14 cellular contexts compared by ENCODE assay signal in the genomic region with DNA sequence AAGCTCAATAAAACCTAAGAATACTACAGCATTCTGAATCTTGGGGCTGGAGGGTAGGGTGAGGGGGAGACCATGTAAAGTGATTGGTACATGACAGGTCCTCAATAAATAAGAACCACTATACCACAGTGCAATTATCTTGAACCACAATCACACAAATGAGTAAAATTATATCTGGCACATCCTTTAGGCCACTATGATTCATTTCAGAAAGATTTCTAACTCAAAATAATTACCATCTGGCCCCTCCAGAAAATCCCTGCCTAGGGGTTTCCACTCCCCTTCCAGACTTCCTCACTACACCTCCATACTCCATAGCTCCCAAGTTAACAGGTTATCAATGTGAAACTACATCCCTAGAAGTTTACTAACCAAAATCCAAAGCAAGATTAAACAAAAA. TPM values are rescaled to one million over a fixed set of nuclear protein-coding genes. Genes with fewer than 3 reads are reported as not detected.
DNase-seq lines count a peak whose midpoint lies in the region; ATAC-seq and TF ChIP-seq lines count a peak whose summit lies in the region.
"Had no signal": no experiment of that assay in that cellular context is flagged by ENCODE, and none has a peak within 500 bp of the region (broad histone marks: within the 10 kb centered on the region; RNA-seq: fewer than 3 reads in every experiment).

No MANE protein-coding gene starts in this region.

- peak; percentile 12 for DNase-seq in AG08395 (ENCODE audit: low spot score)
- DNase-seq in fibroblast of lung (ENCODE audit: low read depth in 2 of 2) = peak in 1 of 2 donors; percentile 56
- DNase-seq in SKM-1 (lab: John Stamatoyannopoulos, UW; ENCODE audit: unreplicated experiment) = no peak
- DNase-seq in cerebellar cortex (ENCODE audit: low spot score) = no peak
- DNase-seq in activated T-helper 2 cell treated with anti-CD3 and anti-CD28 coated beads, Interferon-gamma antibody, Interleukin-2, Interleukin-4, amounts not matched to agents 10 μg/mL and 5 μg/mL and 100 μg/mL, durations not matched to agents 14 hours and 24 hours and 36 hours (ENCODE audit: low spot score) = no peak
- no peak for DNase-seq in left ventricle myocardium inferior
- DNase-seq: activated CD4-positive, alpha-beta T cell treated with anti-CD3 and anti-CD28 coated beads for 48 hours; brain microvascular endothelial cell; H7; NCI-H2107 had no signal

- H3K36me3 ChIP-seq in fibroblast of lung (ENCODE audit: control insufficient read depth, insufficient read depth, low read length) (peaks cover 4% of the 10 kb centered on the region), left ventricle myocardium inferior (peaks cover 17% of the 10 kb centered on the region)

- H3K9me3 ChIP-seq in fibroblast of lung (ENCODE audit: control insufficient read depth, insufficient read depth, low read depth, low read length) (no peaks in the 10 kb centered on the region), left ventricle myocardium inferior (replicated peaks) (no peaks in the 10 kb centered on the region)

- no peak overlapping the region for H3K4me3 Mint-ChIP-seq in activated T-helper 2 cell treated with anti-CD3 and anti-CD28 coated beads, Interferon-gamma antibody, Interleukin-2, Interleukin-4, amounts not matched to agents 10 μg/mL and 5 μg/mL and 100 μg/mL, durations not matched to agents 14 hours and 24 hours and 36 hours (ENCODE audit: low read depth)

- H3K79me2 ChIP-seq in fibroblast of lung (ENCODE audit: control insufficient read depth, insufficient read depth, low read length) = peaks cover 81% of the 10 kb centered on the region

- no peak overlapping the region for H3K27ac Mint-ChIP-seq in activated T-helper 2 cell treated with anti-CD3 and anti-CD28 coated beads, Interferon-gamma antibody, Interleukin-2, Interleukin-4, amounts not matched to agents 10 μg/mL and 5 μg/mL and 100 μg/mL, durations not matched to agents 14 hours and 24 hours and 36 hours

- no peaks in the 10 kb centered on the region for H3K27me3 Mint-ChIP-seq in activated T-helper 2 cell treated with anti-CD3 and anti-CD28 coated beads, Interferon-gamma antibody, Interleukin-2, Interleukin-4, amounts not matched to agents 10 μg/mL and 5 μg/mL and 100 μg/mL, durations not matched to agents 14 hours and 24 hours and 36 hours (ENCODE audit: low read depth)

- H3K4me1 ChIP-seq in fibroblast of lung (ENCODE audit: control insufficient read depth, extremely low read depth, insufficient read depth, low read length) = peaks cover 4% of the 10 kb centered on the region
- peaks cover 70% of the 10 kb centered on the region for H3K4me1 ChIP-seq in left ventricle myocardium inferior

- peak overlapping the region; percentile 28 for H3K4me2 ChIP-seq in fibroblast of lung (ENCODE audit: extremely low read depth, insufficient read depth, low read length)

- ATAC-seq in GM18502 (IDR thresholded peaks at IDR 0.05; ENCODE audit: poor library complexity, unreplicated experiment) = peak; percentile 75
- ATAC-seq in HG03571 (IDR thresholded peaks at IDR 0.05; ENCODE audit: unreplicated experiment) = peak; percentile 48
- ATAC-seq: Right ventricle myocardium inferior had no signal

- H3K36me3 Mint-ChIP-seq in activated T-helper 2 cell treated with anti-CD3 and anti-CD28 coated beads, Interferon-gamma antibody, Interleukin-2, Interleukin-4, amounts not matched to agents 10 μg/mL and 5 μg/mL and 100 μg/mL, durations not matched to agents 14 hours and 24 hours and 36 hours (ENCODE audit: low read depth) = peaks cover 66% of the 10 kb centered on the region

- no peak overlapping the region for H3K27ac ChIP-seq in fibroblast of lung (ENCODE audit: insufficient read depth, low read length)
- H3K27ac ChIP-seq in left ventricle myocardium inferior (replicated peaks) = no peak overlapping the region
- H3K27ac ChIP-seq: brain microvascular endothelial cell, C4-2B had no signal

- peaks cover 36% of the 10 kb centered on the region for H3K4me1 Mint-ChIP-seq in activated T-helper 2 cell treated with anti-CD3 and anti-CD28 coated beads, Interferon-gamma antibody, Interleukin-2, Interleukin-4, amounts not matched to agents 10 μg/mL and 5 μg/mL and 100 μg/mL, durations not matched to agents 14 hours and 24 hours and 36 hours (ENCODE audit: low read depth)

- H2AFZ ChIP-seq in fibroblast of lung (ENCODE audit: low read length) = no peak overlapping the region

- H3K9me3 Mint-ChIP-seq in activated T-helper 2 cell treated with anti-CD3 and anti-CD28 coated beads, Interferon-gamma antibody, Interleukin-2, Interleukin-4, amounts not matched to agents 10 μg/mL and 5 μg/mL and 100 μg/mL, durations not matched to agents 14 hours and 24 hours and 36 hours = no peaks in the 10 kb centered on the region

- TF ChIP-seq CTCF in fibroblast of lung (conservative IDR thresholded peaks at IDR 0.05 in 1 of 2, IDR thresholded peaks at IDR 0.05 in 1 of 2; ENCODE audit: low read depth in 1 of 2, low read length in 2 of 2) = no peak
- no peak for TF ChIP-seq CTCF in left ventricle myocardium inferior (IDR thresholded peaks at IDR 0.05; ENCODE audit: borderline replicate concordance)

- peaks cover 2% of the 10 kb centered on the region for H4K20me1 ChIP-seq in fibroblast of lung (ENCODE audit: control insufficient read depth, extremely low read depth, insufficient read depth, low read length)

- intact Hi-C loops in activated T-helper 2 cell treated with anti-CD3 and anti-CD28 coated beads, Interferon-gamma antibody, Interleukin-2, Interleukin-4, amounts not matched to agents 10 μg/mL and 5 μg/mL and 100 μg/mL, durations not matched to agents 14 hours and 24 hours and 36 hours (cut with micrococcal nuclease) = loop anchor here (1.0 kb wide), 1 partner anchor 16 kb away; no protein-coding TSS in a partner anchor
- intact Hi-C loops in left ventricle myocardium inferior (cut with micrococcal nuclease) = no loop called here

- no peak overlapping the region for H3K9ac ChIP-seq in fibroblast of lung (ENCODE audit: insufficient read depth, low read length)

- H3K4me3 ChIP-seq in fibroblast of lung (replicated peaks in 1 of 4; ENCODE audit: control extremely low read depth in 1 of 4, insufficient read depth in 1 of 4, low read depth in 3 of 4, low read length in 4 of 4) = no peak overlapping the region
- H3K4me3 ChIP-seq in left ventricle myocardium inferior = no peak overlapping the region

- H3K27me3 ChIP-seq in fibroblast of lung (ENCODE audit: control insufficient read depth, insufficient read depth, low read length) (no peaks in the 10 kb centered on the region), left ventricle myocardium inferior (ENCODE audit: low read depth) (no peaks in the 10 kb centered on the region)
- H3K27me3 ChIP-seq: brain microvascular endothelial cell had no signal

RNA-seq across cellular contexts. Expression of gene AKIRIN2, which starts 19.7 kb away (rescaled TPM):
- total RNA-seq in fibroblast of lung (20.0 and 33.7 TPM in 2 replicates), left ventricle myocardium inferior (42.3 TPM)
- 34.4 and 41.0 TPM in 2 replicates for polyA plus RNA-seq in fibroblast of lung
- 38.4 and 47.4 TPM in 2 replicates for polyA plus RNA-seq in fibroblast of lung (2012)
- 13.6 TPM in 2 replicates for polyA minus RNA-seq in fibroblast of lung (ENCODE audit: low replicate concordance)
- 41.9 and 42.0 TPM in 2 replicates for total RNA-seq in activated T-helper 2 cell treated with anti-CD3 and anti-CD28 coated beads, Interferon-gamma antibody, Interleukin-2, Interleukin-4, amounts not matched to agents 10 μg/mL and 5 μg/mL and 100 μg/mL, durations not matched to agents 14 hours and 24 hours and 36 hours
